In the genomic region with DNA sequence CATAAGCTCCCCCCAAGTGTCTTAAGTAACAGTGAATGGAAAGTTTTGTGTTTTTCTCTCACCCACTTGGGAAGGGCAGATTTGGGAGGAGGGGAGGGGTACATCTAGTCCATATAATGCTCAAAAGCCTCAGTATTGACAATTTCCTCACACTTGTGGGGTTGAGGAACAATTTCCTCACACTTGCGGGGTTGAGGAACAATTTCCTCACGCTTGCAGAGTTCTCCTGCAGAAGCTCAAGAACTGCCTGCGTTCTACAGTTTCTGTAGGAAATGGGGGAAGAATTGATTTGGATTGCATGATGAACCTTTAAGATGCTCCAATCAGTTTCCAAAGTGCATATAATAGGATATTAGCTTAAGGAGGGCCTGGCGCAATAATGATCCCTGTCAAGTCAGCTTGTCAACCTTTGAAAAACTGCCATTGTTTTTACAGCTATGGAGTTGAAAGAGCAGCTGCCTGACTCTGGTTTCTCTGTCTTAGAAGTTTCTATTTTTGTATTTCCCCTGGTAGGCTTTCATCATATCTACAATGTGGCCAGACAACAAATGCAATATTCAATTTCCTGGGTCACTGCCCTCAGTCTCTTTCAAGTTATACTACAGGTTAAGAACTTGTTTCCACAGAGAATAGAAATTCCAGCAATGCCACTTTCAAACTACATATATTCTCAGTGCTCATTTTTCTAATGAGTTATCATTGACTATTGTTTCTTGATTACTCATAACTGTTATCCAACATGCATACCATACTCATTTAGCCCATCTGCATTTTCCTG, we compare ENCODE assay signal across 9 cellular contexts.
A peak's percentile ranks its signal among the peaks of the same experiment; 100 is the strongest.
DNase-seq lines count a peak whose midpoint lies in the region; ATAC-seq and TF ChIP-seq lines count a peak whose summit lies in the region.
"Had no signal": no experiment of that assay in that cellular context is flagged by ENCODE, and none has a peak within 500 bp of the region (broad histone marks: within the 10 kb centered on the region; RNA-seq: fewer than 3 reads in every experiment).

No MANE protein-coding gene starts in this region.

- peak; percentile 83 for ATAC-seq in GM19324 (IDR thresholded peaks at IDR 0.05; ENCODE audit: low FRiP score, unreplicated experiment)
- ATAC-seq in HG03039 (IDR thresholded peaks at IDR 0.05; ENCODE audit: unreplicated experiment) = peak; percentile 81
- peak; percentile 78 to 95 (median 90) for ATAC-seq in psoas muscle
- ATAC-seq in GM18520 (IDR thresholded peaks at IDR 0.05; ENCODE audit: unreplicated experiment) = no peak
- ATAC-seq: K562 had no signal

- no peak overlapping the region for H3K4me3 ChIP-seq in psoas muscle
- H3K4me3 ChIP-seq: K562 had no signal

- H3K9me3 ChIP-seq in psoas muscle = no peaks in the 10 kb centered on the region

- H3K36me3 ChIP-seq in psoas muscle (ENCODE audit: insufficient read depth in 1 of 2, low read depth in 1 of 2) = no peaks in the 10 kb centered on the region

- H3K27me3 ChIP-seq in psoas muscle (ENCODE audit: insufficient read depth in 3 of 3, low read length in 2 of 3) = no peaks in the 10 kb centered on the region

- no peak for TF ChIP-seq CTCF in psoas muscle (IDR thresholded peaks at IDR 0.05)

- DNase-seq in SKM-1 treated with dmso at 0.1 percent for 144 hours (lab: John Stamatoyannopoulos, UW; ENCODE audit: unreplicated experiment) = peak; percentile 27
- no peak for DNase-seq in psoas muscle
- DNase-seq in activated effector memory CD4-positive, alpha-beta T cell treated with Interleukin-2 at 50 U/mL for 16 hours = no peak
- no peak for DNase-seq in stimulated activated CD4-positive, alpha-beta T cell treated with anti-CD3 and anti-CD28 coated beads, Interleukin-4, amount 100 ng/mL, for 1 hour
- DNase-seq in T1000 (lab: John Stamatoyannopoulos, UW) = no peak

- H3K27ac ChIP-seq in psoas muscle = peak overlapping the region; percentile 48

- intact Hi-C loops in psoas muscle (cut with DNase I) = no loop called here

- peaks cover 17% of the 10 kb centered on the region for H3K4me1 ChIP-seq in psoas muscle

- WGBS in psoas muscle, 3 donors = 58 to 62% (median 62%) methylated on average over 4 of the region's 4 CpGs
